In genomic region chr3:22621205-22621809, GRCh38 we compare ENCODE assay signal across 18 cellular contexts.
DNase-seq lines count a peak whose midpoint lies in the region; ATAC-seq, FAIRE-seq and TF ChIP-seq lines count a peak whose summit lies in the region.
"Had no signal": no experiment of that assay in that cellular context is flagged by ENCODE, and none has a peak within 500 bp of the region (broad histone marks: within the 10 kb centered on the region; RNA-seq: fewer than 3 reads in every experiment).

No MANE protein-coding gene starts in this region.

- H2AFZ ChIP-seq in GM12878 (ENCODE audit: control insufficient read depth, low read depth, low read length): no peak overlapping the region; the same call in 1 of the 2 replicates

- no peak for TF ChIP-seq RAD21 in GM12878 (IDR thresholded peaks at IDR 0.05; ENCODE audit: insufficient read depth, low read depth, low read length)

- TF ChIP-seq CTCF in GM12878 (IDR thresholded peaks at IDR 0.05 in 2 of 3, conservative IDR thresholded peaks at IDR 0.05 in 1 of 3; ENCODE audit: control insufficient read depth in 2 of 3, extremely low read depth in 1 of 3, insufficient read depth in 1 of 3, low read depth in 3 of 3, low read length in 3 of 3): no peak

- WGBS in GM12878 (ENCODE audit: insufficient coverage, insufficient replicate concordance, low lambda C conversion rate, missing lambda C conversion rate): 25% methylated on average over 4 of the region's 4 CpGs

- BruUV-seq in GM12878 (replicated peaks; lab: Mats Ljungman, UMichigan): no TSS peak

- DNase-seq in GM12878 (ENCODE audit: low read depth, low spot score) (no peak), globus pallidus (ENCODE audit: low spot score) (no peak), inferior parietal cortex (ENCODE audit: extremely low spot score) (no peak)
- no peak for DNase-seq in stimulated activated CD4-positive, alpha-beta T cell treated with anti-CD3 and anti-CD28 coated beads, Interleukin-1b, Interleukin-23, amount 100 ng/mL, for 48 hours
- DNase-seq: AML-193, DMS79, NCI-H1048, NCI-H1436, NCI-H1930, NCI-H82, T-helper 1 cell had no signal

- no peak for FAIRE-seq in GM12878 (lab: Jason Lieb, UNC)
- FAIRE-seq: D721Med, H1 had no signal

- no peaks in the 10 kb centered on the region for H4K20me1 ChIP-seq in GM12878 (ENCODE audit: control insufficient read depth, insufficient read depth)

- POLR2A ChIA-PET in GM12878 (lab: Charles Lee): no interaction called here

- intact Hi-C loops in GM12878 (cut with micrococcal nuclease; ENCODE audit: unreplicated experiment): no loop called here

- CTCF ChIA-PET in GM12878 (lab: Yijun Ruan, JAX): no interaction called here

- H3K4me1 ChIP-seq in GM12878 (ENCODE audit: control insufficient read depth, insufficient read depth, low read length): no peaks in the 10 kb centered on the region

- H3K4me3 ChIP-seq in GM12878: no peak overlapping the region

- no peaks in the 10 kb centered on the region for H3K27me3 ChIP-seq in GM12878 (replicated peaks in 1 of 2; ENCODE audit: control insufficient read depth in 2 of 2, insufficient read depth in 2 of 2, low read length in 1 of 2)

- no peak for TF ChIP-seq EP300 in GM12878 (IDR thresholded peaks at IDR 0.05; ENCODE audit: borderline replicate concordance in 1 of 2, control insufficient read depth in 1 of 2, low read depth in 2 of 2, low read length in 2 of 2)

- RAD21 ChIA-PET in GM12878 (lab: Charles Lee; ENCODE audit: unreplicated experiment): no interaction called here

- H3K27ac ChIP-seq in GM12878 (ENCODE audit: control insufficient read depth, insufficient read depth): no peak overlapping the region
- H3K27ac ChIP-seq: C4-2B, HL-60 had no signal

- ATAC-seq in GM18870 (IDR thresholded peaks at IDR 0.05; ENCODE audit: unreplicated experiment) (peak; percentile 63), HG03432 (IDR thresholded peaks at IDR 0.05; ENCODE audit: unreplicated experiment) (peak; percentile 72), GM12878 (peak; percentile 47), HG02642 (IDR thresholded peaks at IDR 0.05; ENCODE audit: poor library complexity, unreplicated experiment) (no peak)

- peak overlapping the region; percentile 13; the same call in 1 of the 2 replicates for H3K4me2 ChIP-seq in GM12878 (ENCODE audit: control insufficient read depth, insufficient read depth)

- in situ Hi-C loops in GM12878 (cut with MboI): no loop called here

- no peak for TF ChIP-seq POLR2A in GM12878 (IDR thresholded peaks at IDR 0.05; ENCODE audit: low read depth, low read length)

- no peaks in the 10 kb centered on the region for H3K9me3 ChIP-seq in GM12878 (replicated peaks; ENCODE audit: control insufficient read depth, insufficient read depth, low read length)

- no peaks in the 10 kb centered on the region for H3K79me2 ChIP-seq in GM12878 (ENCODE audit: control insufficient read depth, insufficient read depth, low read length)

- H3K36me3 ChIP-seq in GM12878 (ENCODE audit: control insufficient read depth in 2 of 2, insufficient read depth in 2 of 2, low read length in 1 of 2): no peaks in the 10 kb centered on the region

- no peak overlapping the region for H3K9ac ChIP-seq in GM12878 (ENCODE audit: control insufficient read depth, insufficient read depth, low read length)

- SMC1A ChIA-PET in GM12878 (lab: Charles Lee; ENCODE audit: uncharacterized antibody, unreplicated experiment): interaction anchor here (0.7 kb wide), 1 partner anchor 34 kb away, joined by 3 read pairs; no protein-coding TSS in a partner anchor

TF ChIP-seq in GM12878, 131 proteins besides CTCF, POLR2A, EP300 and RAD21 (continues in another document):
- no peak for TF ChIP-seq PRDM15 (CRISPR knock-in tag; IDR thresholded peaks at IDR 0.05)
- TF ChIP-seq RBBP5 (conservative IDR thresholded peaks at IDR 0.05): no peak
- no peak for TF ChIP-seq SREBF2 (IDR thresholded peaks at IDR 0.05; ENCODE audit: low read length)
- no peak for TF ChIP-seq CREM (IDR thresholded peaks at IDR 0.05; ENCODE audit: low read depth)
- TF ChIP-seq PKNOX1 (IDR thresholded peaks at IDR 0.05): no peak
- no peak for TF ChIP-seq IKZF2 (IDR thresholded peaks at IDR 0.05)
- TF ChIP-seq E2F8 (IDR thresholded peaks at IDR 0.05; ENCODE audit: low read depth, partially characterized antibody): no peak
- TF ChIP-seq NKRF (conservative IDR thresholded peaks at IDR 0.05): no peak
- no peak for TF ChIP-seq USF2 (IDR thresholded peaks at IDR 0.05; ENCODE audit: borderline replicate concordance, low read depth, low read length)
- no peak for TF ChIP-seq SIX5 (IDR thresholded peaks at IDR 0.05; ENCODE audit: low read depth, low read length, severe bottlenecking)
